Comparison of ENCODE assay signal across 11 cellular contexts in the genomic region with DNA sequence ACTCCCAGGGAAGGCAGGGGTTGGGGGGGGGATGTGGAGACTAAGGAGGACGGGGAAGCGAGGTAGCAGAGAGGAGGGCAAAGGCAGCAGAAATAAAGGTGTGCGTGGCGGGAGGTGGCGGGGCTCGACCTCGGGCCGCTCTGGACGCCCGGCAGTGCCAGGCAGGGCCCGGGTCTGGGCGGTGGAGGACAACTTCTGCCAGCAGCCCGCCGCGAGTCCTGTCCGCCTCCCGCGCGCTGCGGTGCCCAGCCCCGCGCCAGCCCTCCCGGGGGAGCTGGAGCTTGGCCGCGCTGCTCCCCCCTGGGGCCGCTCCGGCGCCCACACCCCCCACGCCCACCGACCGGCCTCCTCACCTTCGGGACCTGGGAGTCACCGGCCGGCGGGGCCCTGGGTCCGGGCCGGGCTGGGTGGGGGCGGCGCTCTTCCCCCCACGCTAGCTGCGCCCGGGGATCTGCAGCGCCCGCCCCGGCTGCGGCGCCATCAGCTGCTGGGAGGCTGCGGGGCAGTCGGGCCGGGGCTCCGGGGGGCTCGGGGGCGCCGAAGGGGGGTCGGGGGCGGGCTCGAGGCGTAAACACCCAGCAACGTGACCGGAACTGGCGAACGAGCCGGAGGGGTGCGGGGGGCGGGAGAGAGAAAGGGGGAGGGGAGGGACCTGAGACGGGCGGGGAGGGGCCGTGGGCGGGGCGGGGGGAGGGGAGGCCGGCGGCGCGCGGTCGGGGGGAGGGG. TPM values are rescaled to one million over a fixed set of nuclear protein-coding genes. Genes with fewer than 3 reads are reported as not detected.
DNase-seq lines count a peak whose midpoint lies in the region; ATAC-seq and TF ChIP-seq lines count a peak whose summit lies in the region.
"Had no signal": no experiment of that assay in that cellular context is flagged by ENCODE, and none has a peak within 500 bp of the region (broad histone marks: within the 10 kb centered on the region; RNA-seq: fewer than 3 reads in every experiment).

A gene (minus strand): TSS at position 595 of the 726 bp plus-strand sequence. CDS start 14,507 bp downstream, outside the sequence.

- H3K27ac ChIP-seq in WERI-Rb-1 (peak within 1 kb of the TSS; percentile 97), RWPE1 (no peak within 1 kb of the TSS)
- H3K27ac ChIP-seq: prostate gland had no signal

- DNase-seq in stimulated activated naive CD8-positive, alpha-beta T cell treated with anti-CD3 and anti-CD28 coated beads, Interleukin-15, amount 100 ng/mL, for 72 hours = no peak
- DNase-seq in stimulated activated naive CD8-positive, alpha-beta T cell treated with anti-CD3 and anti-CD28 coated beads, Interleukin-15, Interleukin-2, amounts not matched to agents 100 U/mL and 50 U/mL, for 24 hours = no peak
- DNase-seq in WERI-Rb-1 (peak; percentile 66), left colon (no peak), RWPE1 (ENCODE audit: low spot score) (no peak)
- DNase-seq: cortex of kidney, NCI-H446 treated with DMSO at 0.1 percent for 48 hours had no signal

- intact Hi-C loops in left colon (cut with DNase I, micrococcal nuclease) = no loop called here

- no peaks in the 10 kb centered on the region for H3K9me3 Mint-ChIP-seq in stimulated activated naive CD8-positive, alpha-beta T cell treated with anti-CD3 and anti-CD28 coated beads, Interleukin-15, amount 100 ng/mL, for 72 hours

- ATAC-seq in stimulated activated naive CD8-positive, alpha-beta T cell treated with anti-CD3 and anti-CD28 coated beads, Interleukin-15, amount 100 ng/mL, for 72 hours = peak; percentile 39
- no peak for ATAC-seq in stimulated activated naive CD8-positive, alpha-beta T cell treated with anti-CD3 and anti-CD28 coated beads, Interleukin-15, Interleukin-2, amounts not matched to agents 100 U/mL and 50 U/mL, for 24 hours
- peak; percentile 27 for ATAC-seq in left colon
- no peak for ATAC-seq in HG03097 (IDR thresholded peaks at IDR 0.05; ENCODE audit: low FRiP score, unreplicated experiment)
- ATAC-seq in HG03342 (IDR thresholded peaks at IDR 0.05; ENCODE audit: unreplicated experiment) = no peak
- no peak for ATAC-seq in HG03175 (IDR thresholded peaks at IDR 0.05; ENCODE audit: unreplicated experiment)

- H3K4me1 Mint-ChIP-seq in stimulated activated naive CD8-positive, alpha-beta T cell treated with anti-CD3 and anti-CD28 coated beads, Interleukin-15, amount 100 ng/mL, for 72 hours = no peaks in the 10 kb centered on the region

- no peak for TF ChIP-seq CTCF in WERI-Rb-1 (IDR thresholded peaks at IDR 0.05; ENCODE audit: low read depth, low read length)
- TF ChIP-seq CTCF in RWPE1 (conservative IDR thresholded peaks at IDR 0.05; ENCODE audit: low read depth) = no peak

- no peaks in the 10 kb centered on the region for H3K27me3 ChIP-seq in WERI-Rb-1 (ENCODE audit: insufficient read depth, low read depth, severe bottlenecking)

- CTCF ChIA-PET in RWPE1 (lab: Yijun Ruan, JAX) = interaction anchor here (0.6 kb wide), 1 partner anchor 256 kb away, joined by 4 read pairs; no protein-coding TSS in a partner anchor

- H3K4me3 ChIP-seq in WERI-Rb-1 (ENCODE audit: low read depth, low read length) = peak within 1 kb of the TSS; percentile 74

- H3K27me3 Mint-ChIP-seq in stimulated activated naive CD8-positive, alpha-beta T cell treated with anti-CD3 and anti-CD28 coated beads, Interleukin-15, amount 100 ng/mL, for 72 hours = peaks cover 85% of the 10 kb centered on the region

- H3K36me3 ChIP-seq in WERI-Rb-1 = peaks cover 19% of the 10 kb centered on the region
- H3K36me3 ChIP-seq: prostate gland had no signal

- no peak within 1 kb of the TSS for H3K27ac Mint-ChIP-seq in stimulated activated naive CD8-positive, alpha-beta T cell treated with anti-CD3 and anti-CD28 coated beads, Interleukin-15, amount 100 ng/mL, for 72 hours

- no peaks in the 10 kb centered on the region for H3K9me3 ChIP-seq in WERI-Rb-1 (ENCODE audit: severe bottlenecking)
- H3K9me3 ChIP-seq: prostate gland had no signal

- peak within 1 kb of the TSS in 1 of 2 donors; percentile 53 for H3K4me3 Mint-ChIP-seq in stimulated activated naive CD8-positive, alpha-beta T cell treated with anti-CD3 and anti-CD28 coated beads, Interleukin-15, amount 100 ng/mL, for 72 hours

- POLR2A ChIA-PET in RWPE1 (lab: Yijun Ruan, JAX; ENCODE audit: low non-redundant PET) = no interaction called here

RNA-seq across cellular contexts. Expression of the gene that starts here (rescaled TPM):
- 1 to 10 TPM in 1 of 2 donors, under 1 TPM in 1; 0.92 to 1.5 TPM for total RNA-seq in left colon

Comparison
In these comparisons a context has a peak if more than half of its experiments do, and no peak if none do; other contexts are left out.
1. ATAC-seq: peak in stimulated activated naive CD8-positive, alpha-beta T cell treated with anti-CD3 and anti-CD28 coated beads, Interleukin-15, amount 100 ng/mL, for 72 hours (single experiment) and left colon (single experiment); none in stimulated activated naive CD8-positive, alpha-beta T cell treated with anti-CD3 and anti-CD28 coated beads, Interleukin-15, Interleukin-2, amounts not matched to agents 100 U/mL and 50 U/mL, for 24 hours (single experiment), HG03097 (single experiment), HG03342 (single experiment) and HG03175 (single experiment).